19 cellular contexts compared by ENCODE assay signal in genomic region chr3:128366652-128367051, GRCh38.
"Had no signal": no experiment of that assay in that cellular context is flagged by ENCODE, and none has a peak within 500 bp of the region (broad histone marks: within the 10 kb centered on the region; RNA-seq: fewer than 3 reads in every experiment).

No MANE protein-coding gene starts in this region.

- ATAC-seq: effector memory CD8-positive, alpha-beta T cell; natural killer cell treated with Interleukin-12 subunit alpha and Interleukin-12 subunit beta and Interleukin-15 and Interleukin-18, amount 100 ng/mL, for 72 hours; T-cell had no signal

- H3K4me1 Mint-ChIP-seq: activated CD4-positive, alpha-beta T cell treated with anti-CD3 and anti-CD28 coated beads, Interleukin-2, amount 10 ng/mL, durations not matched to agents 7 days and 5 days had no signal

- H3K27me3 Mint-ChIP-seq: activated CD4-positive, alpha-beta T cell treated with anti-CD3 and anti-CD28 coated beads, Interleukin-2, amount 10 ng/mL, durations not matched to agents 7 days and 5 days; activated naive CD8-positive, alpha-beta T cell treated with anti-CD3 and anti-CD28 coated beads, Interleukin-2, amount 10 ng/mL, durations not matched to agents 7 days and 5 days; activated T-cell treated with anti-CD3 and anti-CD28 coated beads, Interleukin-2, amount 50 U/mL, for 24 hours; dendritic cell treated with granulocyte-macrophage colony-stimulating factor and Interleukin-4, amounts not matched to agents 40 ng/mL and 50 ng/mL, for 4 days; effector memory CD8-positive, alpha-beta T cell; natural killer cell treated with Interleukin-12 subunit alpha and Interleukin-12 subunit beta and Interleukin-15 and Interleukin-18, amount 100 ng/mL, for 72 hours; stimulated activated naive CD8-positive, alpha-beta T cell treated with anti-CD3 and anti-CD28 coated beads, Interleukin-15, Interleukin-2, amounts not matched to agents 100 ng/mL and 50 ng/mL, for 24 hours; T-cell; type B pancreatic cell had no signal

- H3K27ac Mint-ChIP-seq: activated CD4-positive, alpha-beta T cell treated with anti-CD3 and anti-CD28 coated beads, Interleukin-2, amount 10 ng/mL, durations not matched to agents 7 days and 5 days; activated naive CD8-positive, alpha-beta T cell treated with anti-CD3 and anti-CD28 coated beads, Interleukin-2, amount 10 ng/mL, durations not matched to agents 7 days and 5 days; activated T-cell treated with anti-CD3 and anti-CD28 coated beads, Interleukin-2, amount 50 U/mL, for 24 hours; dendritic cell treated with granulocyte-macrophage colony-stimulating factor and Interleukin-4, amounts not matched to agents 40 ng/mL and 50 ng/mL, for 4 days; natural killer cell treated with Interleukin-12 subunit alpha and Interleukin-12 subunit beta and Interleukin-15 and Interleukin-18, amount 100 ng/mL, for 72 hours; stimulated activated naive CD8-positive, alpha-beta T cell treated with anti-CD3 and anti-CD28 coated beads, Interleukin-15, Interleukin-2, amounts not matched to agents 100 ng/mL and 50 ng/mL, for 24 hours; T-cell; type B pancreatic cell had no signal

- H3K4me3 Mint-ChIP-seq: activated CD4-positive, alpha-beta T cell treated with anti-CD3 and anti-CD28 coated beads, Interleukin-2, amount 10 ng/mL, durations not matched to agents 7 days and 5 days; activated naive CD8-positive, alpha-beta T cell treated with anti-CD3 and anti-CD28 coated beads, Interleukin-2, amount 10 ng/mL, durations not matched to agents 7 days and 5 days; activated T-cell treated with anti-CD3 and anti-CD28 coated beads, Interleukin-2, amount 50 U/mL, for 24 hours; dendritic cell treated with granulocyte-macrophage colony-stimulating factor and Interleukin-4, amounts not matched to agents 40 ng/mL and 50 ng/mL, for 4 days; effector memory CD8-positive, alpha-beta T cell; natural killer cell treated with Interleukin-12 subunit alpha and Interleukin-12 subunit beta and Interleukin-15 and Interleukin-18, amount 100 ng/mL, for 72 hours; stimulated activated naive CD8-positive, alpha-beta T cell treated with anti-CD3 and anti-CD28 coated beads, Interleukin-15, Interleukin-2, amounts not matched to agents 100 ng/mL and 50 ng/mL, for 24 hours; T-cell; type B pancreatic cell had no signal

- H3K36me3 Mint-ChIP-seq: activated naive CD8-positive, alpha-beta T cell treated with anti-CD3 and anti-CD28 coated beads, Interleukin-2, amount 10 ng/mL, durations not matched to agents 7 days and 5 days; natural killer cell treated with Interleukin-12 subunit alpha and Interleukin-12 subunit beta and Interleukin-15 and Interleukin-18, amount 100 ng/mL, for 72 hours had no signal

- H3K9me3 Mint-ChIP-seq: activated CD4-positive, alpha-beta T cell treated with anti-CD3 and anti-CD28 coated beads, Interleukin-2, amount 10 ng/mL, durations not matched to agents 7 days and 5 days; activated naive CD8-positive, alpha-beta T cell treated with anti-CD3 and anti-CD28 coated beads, Interleukin-2, amount 10 ng/mL, durations not matched to agents 7 days and 5 days; activated T-cell treated with anti-CD3 and anti-CD28 coated beads, Interleukin-2, amount 50 U/mL, for 24 hours; dendritic cell treated with granulocyte-macrophage colony-stimulating factor and Interleukin-4, amounts not matched to agents 40 ng/mL and 50 ng/mL, for 4 days; effector memory CD8-positive, alpha-beta T cell; natural killer cell treated with Interleukin-12 subunit alpha and Interleukin-12 subunit beta and Interleukin-15 and Interleukin-18, amount 100 ng/mL, for 72 hours; stimulated activated naive CD8-positive, alpha-beta T cell treated with anti-CD3 and anti-CD28 coated beads, Interleukin-15, Interleukin-2, amounts not matched to agents 100 ng/mL and 50 ng/mL, for 24 hours; T-cell; type B pancreatic cell had no signal

- DNase-seq: activated CD4-positive, alpha-beta T cell treated with anti-CD3 and anti-CD28 coated beads, Interleukin-2, amount 10 ng/mL, durations not matched to agents 7 days and 5 days; activated gamma-delta T cell treated with Interleukin-2 at 50 U/mL for 16 hours; activated naive CD8-positive, alpha-beta T cell treated with anti-CD3 and anti-CD28 coated beads, Interleukin-2, amount 10 ng/mL, durations not matched to agents 7 days and 5 days; activated T-cell treated with anti-CD3 and anti-CD28 coated beads, Interleukin-2, amount 50 U/mL, for 24 hours; brain microvascular endothelial cell; effector memory CD8-positive, alpha-beta T cell; erythroblast; islet precursor cell; left lung; mesenchymal stem cell; SK-N-SH; stimulated activated CD4-positive, alpha-beta T cell treated with anti-CD3 and anti-CD28 coated beads, Interleukin-4, amount 100 ng/mL, for 4 hours; stimulated activated CD8-positive, alpha-beta memory T cell treated with anti-CD3 and anti-CD28 coated beads, Interleukin-4, amount 100 ng/mL, for 48 hours; T-cell; T-helper 9 cell had no signal
